In the genomic region with DNA sequence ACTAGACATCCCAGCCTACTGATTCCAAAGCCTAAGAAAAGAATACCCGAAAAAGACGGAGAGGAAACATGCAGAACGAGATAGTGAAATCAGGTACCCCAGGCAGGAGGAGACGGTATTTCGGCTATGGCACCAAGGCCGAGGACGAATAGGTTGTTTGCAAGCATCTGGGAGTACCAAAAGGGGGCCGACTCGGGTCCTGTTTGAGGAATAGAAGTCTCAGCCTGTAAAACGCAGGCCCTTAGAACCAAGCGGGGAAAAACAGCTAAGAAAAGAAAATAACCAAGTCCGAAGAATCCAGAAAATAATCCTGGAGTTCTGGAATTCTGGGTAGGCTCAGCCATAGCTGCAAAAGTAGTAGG, we compare ENCODE assay signal across 8 cellular contexts.
A peak's percentile ranks its signal among the peaks of the same experiment; 100 is the strongest.
DNase-seq lines count a peak whose midpoint lies in the region; ATAC-seq and TF ChIP-seq lines count a peak whose summit lies in the region.

No MANE protein-coding gene starts in this region.

- CTCF ChIA-PET in HEK293T (lab: Yijun Ruan, JAX): interaction anchor here (1.1 to 1.9 kb wide), 4 partner anchors 9 to 151 kb away, joined by 3 to 9 read pairs (median 5); a partner anchor contains a TSS

- H3K27me3 ChIP-seq in ACC112 (ENCODE audit: insufficient read depth, low read length) (no peaks in the 10 kb centered on the region), HUES6 (ENCODE audit: control insufficient read depth, insufficient read depth, low read length) (no peaks in the 10 kb centered on the region)

- peaks cover 14% of the 10 kb centered on the region for H3K4me1 ChIP-seq in ACC112 (ENCODE audit: control insufficient read depth, insufficient read depth, low read length, unreplicated experiment)
- H3K4me1 ChIP-seq in HUES6 (ENCODE audit: control insufficient read depth, insufficient read depth, low read length): peaks cover 4% of the 10 kb centered on the region; the same call in 1 of the 2 replicates

- ATAC-seq in GM19395 (IDR thresholded peaks at IDR 0.05; ENCODE audit: unreplicated experiment): no peak

- H3K27ac ChIP-seq in ACC112 (ENCODE audit: low read depth, low read length) (peak overlapping the region; percentile 86; the same call in 1 of the 2 replicates), HUES6 (ENCODE audit: low read depth, low read length) (peak overlapping the region; percentile 98; the same call in 1 of the 2 replicates)

- POLR2A ChIA-PET in HEK293T (lab: Yijun Ruan, JAX): interaction anchor here (1.0 to 2.9 kb wide), 11 partner anchors 9 to 293 kb away, joined by 3 to 15 read pairs (median 5); a partner anchor contains a TSS

- DNase-seq in activated naive CD4-positive, alpha-beta T cell treated with Interleukin-2 at 50 U/mL for 16 hours: peak; percentile 50
- DNase-seq in stimulated activated naive CD4-positive, alpha-beta T cell (lab: John Stamatoyannopoulos, UW): peak in 5 of 6 experiments; percentile 6 to 61 (median 30)
- DNase-seq in SKM-1 (lab: John Stamatoyannopoulos, UW; ENCODE audit: unreplicated experiment) (no peak), HEK293T (ENCODE audit: extremely low spot score) (no peak)

- H3K9me3 ChIP-seq in HUES6 (ENCODE audit: control insufficient read depth, insufficient read depth, low read depth, low read length): no peaks in the 10 kb centered on the region

- H3K36me3 ChIP-seq in ACC112 (ENCODE audit: insufficient read depth, low read length) (peaks cover 10% of the 10 kb centered on the region; the same call in 1 of the 2 replicates), HUES6 (ENCODE audit: control insufficient read depth, insufficient read depth, low read length) (peaks cover 42% of the 10 kb centered on the region)

- H3K4me3 ChIP-seq in ACC112 (ENCODE audit: low read depth, low read length) (peak overlapping the region; percentile 83), HUES6 (ENCODE audit: low read depth, low read length) (peak overlapping the region; percentile 73), iPS-11a (ENCODE audit: low read depth, low read length) (peak overlapping the region; percentile 92)

- peak overlapping the region; percentile 99 for H3K9ac ChIP-seq in HUES6 (ENCODE audit: low read length)

- H3K79me2 ChIP-seq in ACC112 (ENCODE audit: control insufficient read depth, insufficient read depth, low read length, unreplicated experiment): peaks cover 17% of the 10 kb centered on the region

- H2AFZ ChIP-seq in ACC112 (ENCODE audit: low read length, unreplicated experiment): no peak overlapping the region

TF ChIP-seq in HEK293T, 16 proteins besides CTCF, POLR2A, EP300 and RAD21:
- no peak for TF ChIP-seq BHLHE40 (IDR thresholded peaks at IDR 0.05; ENCODE audit: borderline replicate concordance)
- TF ChIP-seq ELF4 (IDR thresholded peaks at IDR 0.05): no peak
- no peak for TF ChIP-seq ZNF384 (IDR thresholded peaks at IDR 0.05)
- TF ChIP-seq SUZ12 (IDR thresholded peaks at IDR 0.05): no peak
- TF ChIP-seq SP1 (IDR thresholded peaks at IDR 0.05): no peak
- TF ChIP-seq, protein P1, sequence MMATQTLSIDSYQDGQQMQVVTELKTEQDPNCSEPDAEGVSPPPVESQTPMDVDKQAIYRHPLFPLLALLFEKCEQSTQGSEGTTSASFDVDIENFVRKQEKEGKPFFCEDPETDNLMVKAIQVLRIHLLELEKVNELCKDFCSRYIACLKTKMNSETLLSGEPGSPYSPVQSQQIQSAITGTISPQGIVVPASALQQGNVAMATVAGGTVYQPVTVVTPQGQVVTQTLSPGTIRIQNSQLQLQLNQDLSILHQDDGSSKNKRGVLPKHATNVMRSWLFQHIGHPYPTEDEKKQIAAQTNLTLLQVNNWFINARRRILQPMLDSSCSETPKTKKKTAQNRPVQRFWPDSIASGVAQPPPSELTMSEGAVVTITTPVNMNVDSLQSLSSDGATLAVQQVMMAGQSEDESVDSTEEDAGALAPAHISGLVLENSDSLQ (IDR thresholded peaks at IDR 0.05): no peak
- TF ChIP-seq LEF1 (IDR thresholded peaks at IDR 0.05; ENCODE audit: borderline replicate concordance): no peak
- TF ChIP-seq FOXM1 (IDR thresholded peaks at IDR 0.05; ENCODE audit: borderline replicate concordance): no peak
- TF ChIP-seq CTBP1 (IDR thresholded peaks at IDR 0.05; ENCODE audit: borderline replicate concordance): no peak
- TF ChIP-seq HDGF (IDR thresholded peaks at IDR 0.05; ENCODE audit: borderline replicate concordance): no peak

Comparison
In these comparisons a context has a peak if more than half of its experiments do, and no peak if none do; other contexts are left out.
1. DNase-seq: peak in activated naive CD4-positive, alpha-beta T cell treated with Interleukin-2 at 50 U/mL for 16 hours (single experiment) and stimulated activated naive CD4-positive, alpha-beta T cell (5 of 6); none in SKM-1 (single experiment) and HEK293T (single experiment).
2. Peak in every context shown above with its lines, with median percentiles within 50 percentile points of each other: H3K4me3 ChIP-seq.